Comparison of ENCODE assay signal across 1 cellular context in the genomic region with DNA sequence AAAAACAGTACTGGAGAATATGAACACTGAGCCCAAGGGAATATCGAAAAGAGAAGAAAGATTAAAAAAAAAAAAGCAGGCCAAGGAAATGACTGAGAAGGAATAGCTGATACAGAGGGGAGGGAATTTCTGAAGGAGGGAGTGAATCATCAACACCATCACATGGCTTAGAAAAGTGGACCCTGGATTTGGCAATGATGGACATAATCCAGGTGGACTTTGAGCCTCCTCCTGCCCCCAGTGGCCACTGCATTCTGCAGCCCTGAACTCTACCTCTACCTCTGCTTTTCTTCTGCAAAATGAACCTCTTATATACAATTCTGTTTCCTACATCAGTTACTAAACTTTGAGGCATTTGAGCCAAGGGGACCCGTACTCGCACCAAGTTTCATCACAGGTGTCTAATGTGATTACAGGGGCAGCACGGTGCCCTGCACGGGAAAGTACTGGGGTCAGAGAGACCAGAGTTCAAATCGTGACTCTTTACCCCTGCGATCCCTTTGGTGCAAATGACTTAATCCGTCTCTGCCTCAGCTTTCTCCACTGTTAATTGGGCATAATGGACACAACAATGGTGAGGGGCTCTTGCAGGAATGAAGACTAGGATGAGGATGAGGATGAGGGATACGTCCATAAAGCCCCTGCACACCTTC.
TF ChIP-seq lines count a peak whose summit lies in the region.

No MANE protein-coding gene starts in this region.

TF ChIP-seq in GM12878, 131 proteins besides CTCF, POLR2A, EP300 and RAD21 (continued from another document):
- no peak for TF ChIP-seq EZH2 (IDR thresholded peaks at IDR 0.05; ENCODE audit: borderline replicate concordance, control insufficient read depth, low read depth, low read length)
- TF ChIP-seq, protein P1, sequence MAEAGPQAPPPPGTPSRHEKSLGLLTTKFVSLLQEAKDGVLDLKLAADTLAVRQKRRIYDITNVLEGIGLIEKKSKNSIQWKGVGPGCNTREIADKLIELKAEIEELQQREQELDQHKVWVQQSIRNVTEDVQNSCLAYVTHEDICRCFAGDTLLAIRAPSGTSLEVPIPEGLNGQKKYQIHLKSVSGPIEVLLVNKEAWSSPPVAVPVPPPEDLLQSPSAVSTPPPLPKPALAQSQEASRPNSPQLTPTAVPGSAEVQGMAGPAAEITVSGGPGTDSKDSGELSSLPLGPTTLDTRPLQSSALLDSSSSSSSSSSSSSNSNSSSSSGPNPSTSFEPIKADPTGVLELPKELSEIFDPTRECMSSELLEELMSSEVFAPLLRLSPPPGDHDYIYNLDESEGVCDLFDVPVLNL (IDR thresholded peaks at IDR 0.05; ENCODE audit: low read depth, low read length): no peak
- no peak for TF ChIP-seq SPI1 (IDR thresholded peaks at IDR 0.05; ENCODE audit: borderline replicate concordance, insufficient read depth, low read depth, low read length)
- no peak for TF ChIP-seq IKZF2 (IDR thresholded peaks at IDR 0.05)
- TF ChIP-seq RFX5 (IDR thresholded peaks at IDR 0.05; ENCODE audit: low read depth, low read length): no peak
- no peak for TF ChIP-seq FOS (IDR thresholded peaks at IDR 0.05; ENCODE audit: borderline replicate concordance, extremely low read depth, insufficient read length)
- TF ChIP-seq BMI1 (IDR thresholded peaks at IDR 0.05; ENCODE audit: borderline replicate concordance): no peak
- no peak for TF ChIP-seq NFYA (IDR thresholded peaks at IDR 0.05; ENCODE audit: borderline replicate concordance, low read depth, low read length)
- no peak for TF ChIP-seq STAT3 (IDR thresholded peaks at IDR 0.05; ENCODE audit: low read depth, low read length)
- no peak for TF ChIP-seq SP1 (IDR thresholded peaks at IDR 0.05; ENCODE audit: low read depth, low read length)
- TF ChIP-seq ZNF24 (IDR thresholded peaks at IDR 0.05): no peak
- no peak for TF ChIP-seq PML (IDR thresholded peaks at IDR 0.05; ENCODE audit: low read length)
- no peak for TF ChIP-seq LARP7 (IDR thresholded peaks at IDR 0.05)
